In genomic region chr1:116497660-116498059, GRCh38 we compare ENCODE assay signal across 17 cellular contexts.
A peak's percentile ranks its signal among the peaks of the same experiment; 100 is the strongest.
DNase-seq lines count a peak whose midpoint lies in the region; TF ChIP-seq lines count a peak whose summit lies in the region.
"Had no signal": no experiment of that assay in that cellular context is flagged by ENCODE, and none has a peak within 500 bp of the region (broad histone marks: within the 10 kb centered on the region; RNA-seq: fewer than 3 reads in every experiment).

No MANE protein-coding gene starts in this region.

- H4K20me1 ChIP-seq in OCI-LY7 (ENCODE audit: insufficient read depth, low read length) (no peaks in the 10 kb centered on the region), mammary epithelial cell (ENCODE audit: insufficient read depth, low read length) (no peaks in the 10 kb centered on the region), MM.1S (ENCODE audit: insufficient read depth, low read length) (no peaks in the 10 kb centered on the region)

- WGBS in mesendoderm (ENCODE audit: extremely low coverage, insufficient coverage, low lambda C conversion rate): no CpG with 5 or more reads among the region's 4 CpGs
- 84% methylated on average over 4 of the region's 4 CpGs for WGBS in mammary epithelial cell (ENCODE audit: low coverage, missing lambda C conversion rate)

- no peak overlapping the region for H2AK5ac ChIP-seq in mesendoderm (ENCODE audit: low read length)

- H4K8ac ChIP-seq in mesendoderm (ENCODE audit: low read depth, low read length): no peak overlapping the region

- no peak overlapping the region for H2BK15ac ChIP-seq in mesendoderm (replicated peaks; ENCODE audit: low read depth)

- TF ChIP-seq CTCF in AG10803 (conservative IDR thresholded peaks at IDR 0.05; ENCODE audit: low read length) (no peak), cardiac fibroblast (IDR thresholded peaks at IDR 0.05; ENCODE audit: low read depth, low read length) (no peak), OCI-LY7 (conservative IDR thresholded peaks at IDR 0.05; ENCODE audit: low read length) (no peak), mammary epithelial cell (conservative IDR thresholded peaks at IDR 0.05 in 1 of 2, IDR thresholded peaks at IDR 0.05 in 1 of 2; ENCODE audit: extremely low read depth in 1 of 2, insufficient read depth in 1 of 2, low read depth in 1 of 2, low read length in 2 of 2) (no peak), MM.1S (IDR thresholded peaks at IDR 0.05; ENCODE audit: low read length) (no peak)

- H3K27ac ChIP-seq in mesendoderm (ENCODE audit: low read depth, low read length): no peak overlapping the region
- H3K27ac ChIP-seq in OCI-LY7 (ENCODE audit: low read depth, low read length, poor library complexity, severe bottlenecking): no peak overlapping the region
- H3K27ac ChIP-seq in mammary epithelial cell (ENCODE audit: insufficient read depth, low read depth, low read length): no peak overlapping the region
- H3K27ac ChIP-seq in MM.1S (ENCODE audit: low read length): no peak overlapping the region
- H3K27ac ChIP-seq: ascending aorta had no signal

- intact Hi-C loops in OCI-LY7 (cut with micrococcal nuclease; ENCODE audit: unreplicated experiment): loop anchor here (1.0 kb wide), 1 partner anchor 358 kb away; no protein-coding TSS in a partner anchor
- intact Hi-C loops in mammary epithelial cell (cut with micrococcal nuclease): loop anchor here (10.0 kb wide), 1 partner anchor 893 kb away; no protein-coding TSS in a partner anchor

- H3F3A ChIP-seq in MM.1S (ENCODE audit: insufficient read depth, low read length): no peaks in the 10 kb centered on the region

- H3K9me2 ChIP-seq in OCI-LY7 (ENCODE audit: insufficient read depth, low read length): no peaks in the 10 kb centered on the region
- no peaks in the 10 kb centered on the region for H3K9me2 ChIP-seq in MM.1S (replicated peaks; ENCODE audit: insufficient read depth, low read length)

- no peak overlapping the region for H4K5ac ChIP-seq in mesendoderm (ENCODE audit: low read length)

- H3K4me1 ChIP-seq in mesendoderm (ENCODE audit: control insufficient read depth, low read depth, low read length): peaks cover 11% of the 10 kb centered on the region
- H3K4me1 ChIP-seq in OCI-LY7 (ENCODE audit: insufficient read depth, low read length, poor library complexity, severe bottlenecking): no peaks in the 10 kb centered on the region
- H3K4me1 ChIP-seq in mammary epithelial cell (ENCODE audit: insufficient read depth, low read length): peaks cover 9% of the 10 kb centered on the region
- H3K4me1 ChIP-seq in MM.1S (ENCODE audit: low read length): no peaks in the 10 kb centered on the region
- H3K4me1 ChIP-seq: ascending aorta had no signal

- H3K18ac ChIP-seq in mesendoderm (ENCODE audit: low read length): no peak overlapping the region

- DNase-seq in AG10803 (ENCODE audit: low read depth): peak; percentile 49
- peak; percentile 83 for DNase-seq in MV-4-11 (lab: John Stamatoyannopoulos, UW)
- peak; percentile 49 to 58 for DNase-seq in cardiac fibroblast (ENCODE audit: low read depth in 2 of 2)
- no peak for DNase-seq in mesendoderm
- no peak for DNase-seq in OCI-LY7 (ENCODE audit: low spot score)
- no peak for DNase-seq in mammary epithelial cell
- DNase-seq in MM.1S: no peak
- no peak for DNase-seq in cerebellar cortex (ENCODE audit: low spot score)
- DNase-seq: endodermal cell; head of caudate nucleus; left colon; NCI-H1092; NCI-H345; occipital lobe; stimulated activated CD4-positive, alpha-beta T cell treated with anti-CD3 and anti-CD28 coated beads, Interleukin-15, amount 100 ng/mL, for 24 hours; T1000 had no signal

- dilution Hi-C loops in mammary epithelial cell (cut with HindIII; ENCODE audit: low sequenced_read_pairs): no loop called here

- in situ Hi-C loops in mammary epithelial cell (cut with MboI; ENCODE audit: low sequenced_read_pairs in 2 of 2): loop anchor here in 1 of 2 donors (25.0 kb wide), 1 partner anchor 110 kb away; no protein-coding TSS in a partner anchor

- H3K56ac ChIP-seq in mesendoderm (ENCODE audit: low read length): peak overlapping the region; percentile 46

- H3K36me3 ChIP-seq in mesendoderm (ENCODE audit: control insufficient read depth, insufficient read depth, low read length) (no peaks in the 10 kb centered on the region), OCI-LY7 (ENCODE audit: insufficient read depth, low read length) (no peaks in the 10 kb centered on the region), mammary epithelial cell (ENCODE audit: insufficient read depth, low read length) (no peaks in the 10 kb centered on the region), MM.1S (replicated peaks; ENCODE audit: insufficient read depth, low read length) (no peaks in the 10 kb centered on the region)
- H3K36me3 ChIP-seq: ascending aorta had no signal

- no peaks in the 10 kb centered on the region for H3K9me3 ChIP-seq in OCI-LY7 (ENCODE audit: low read length)
- H3K9me3 ChIP-seq in mammary epithelial cell (replicated peaks; ENCODE audit: insufficient read depth, low read length): no peaks in the 10 kb centered on the region
- no peaks in the 10 kb centered on the region for H3K9me3 ChIP-seq in MM.1S (replicated peaks; ENCODE audit: insufficient read depth, low read length)
- H3K9me3 ChIP-seq: ascending aorta had no signal

- H2BK5ac ChIP-seq in mesendoderm (ENCODE audit: low read length): no peak overlapping the region

- H3K4me3 ChIP-seq in AG10803 (ENCODE audit: low read length) (no peak overlapping the region), cardiac fibroblast (replicated peaks in 1 of 2; ENCODE audit: low read depth in 2 of 2, low read length in 2 of 2) (no peak overlapping the region), mesendoderm (ENCODE audit: low read length) (no peak overlapping the region), OCI-LY7 (ENCODE audit: low read depth, low read length, poor library complexity, severe bottlenecking) (no peak overlapping the region), mammary epithelial cell (replicated peaks in 1 of 3; ENCODE audit: insufficient read depth in 1 of 3, low read depth in 2 of 3, low read length in 3 of 3) (no peak overlapping the region), MM.1S (ENCODE audit: low read length) (no peak overlapping the region)
- H3K4me3 ChIP-seq: ascending aorta had no signal

- no peak overlapping the region for H3K23ac ChIP-seq in mesendoderm (ENCODE audit: low read length)

- BruUV-seq in OCI-LY7 (replicated peaks; lab: Mats Ljungman, UMichigan) (no TSS peak), mammary epithelial cell (replicated peaks; lab: Mats Ljungman, UMichigan) (no TSS peak)

- H3K9ac ChIP-seq in mesendoderm (ENCODE audit: low read length) (no peak overlapping the region), mammary epithelial cell (ENCODE audit: insufficient read depth, low read length) (no peak overlapping the region), MM.1S (ENCODE audit: low read length) (no peak overlapping the region)

- no peaks in the 10 kb centered on the region for H3K27me3 ChIP-seq in mesendoderm (ENCODE audit: insufficient read depth, low read length, poor library complexity)
- no peaks in the 10 kb centered on the region for H3K27me3 ChIP-seq in mammary epithelial cell (ENCODE audit: insufficient read depth, low read length)
- no peaks in the 10 kb centered on the region for H3K27me3 ChIP-seq in MM.1S (replicated peaks; ENCODE audit: insufficient read depth, low read length)
- H3K27me3 ChIP-seq: ascending aorta had no signal

- CTCF ChIA-PET in OCI-LY7 (lab: Charles Lee; ENCODE audit: unreplicated experiment): interaction anchor here (0.9 to 4.2 kb wide), 3 partner anchors 350 to 363 kb away, joined by 3 to 26 read pairs (median 3); no protein-coding TSS in a partner anchor
- CTCF ChIA-PET in mammary epithelial cell (lab: Charles Lee; ENCODE audit: low non-redundant PET): no interaction called here

- H3K4ac ChIP-seq in mesendoderm (ENCODE audit: low read depth, low read length): no peak overlapping the region

- POLR2A ChIA-PET in OCI-LY7 (lab: Charles Lee): interaction anchor here (0.8 kb wide), 1 partner anchor 348 kb away, joined by 3 read pairs; no protein-coding TSS in a partner anchor

- H2AFZ ChIP-seq in OCI-LY7 (ENCODE audit: low read length) (no peak overlapping the region), mammary epithelial cell (ENCODE audit: low read depth, low read length) (no peak overlapping the region), MM.1S (ENCODE audit: low read length) (no peak overlapping the region)

- no peak overlapping the region for H2BK120ac ChIP-seq in mesendoderm (ENCODE audit: low read depth, low read length)

- H3K79me1 ChIP-seq in mesendoderm (ENCODE audit: low read length): no peaks in the 10 kb centered on the region

- H3K79me2 ChIP-seq in mesendoderm (ENCODE audit: control insufficient read depth, insufficient read depth, low read length) (no peaks in the 10 kb centered on the region), OCI-LY7 (ENCODE audit: insufficient read depth, low read depth, low read length) (no peaks in the 10 kb centered on the region), mammary epithelial cell (ENCODE audit: insufficient read depth, low read length) (no peaks in the 10 kb centered on the region), MM.1S (ENCODE audit: low read length) (no peaks in the 10 kb centered on the region)

- H3K4me2 ChIP-seq in mesendoderm (ENCODE audit: low read length) (no peak overlapping the region), OCI-LY7 (ENCODE audit: low read length) (no peak overlapping the region), mammary epithelial cell (ENCODE audit: insufficient read depth, low read depth, low read length) (no peak overlapping the region), MM.1S (ENCODE audit: low read depth, low read length) (no peak overlapping the region)

Comparison
In these comparisons a context has a peak if more than half of its experiments do, and no peak if none do; other contexts are left out.
1. DNase-seq: peak in AG10803 (single experiment), MV-4-11 (single experiment) and cardiac fibroblast (2 of 2); none in mesendoderm (single experiment), OCI-LY7 (single experiment), mammary epithelial cell (single experiment), MM.1S (single experiment) and cerebellar cortex (single experiment).